6 cellular contexts compared by ENCODE assay signal in the genomic region with DNA sequence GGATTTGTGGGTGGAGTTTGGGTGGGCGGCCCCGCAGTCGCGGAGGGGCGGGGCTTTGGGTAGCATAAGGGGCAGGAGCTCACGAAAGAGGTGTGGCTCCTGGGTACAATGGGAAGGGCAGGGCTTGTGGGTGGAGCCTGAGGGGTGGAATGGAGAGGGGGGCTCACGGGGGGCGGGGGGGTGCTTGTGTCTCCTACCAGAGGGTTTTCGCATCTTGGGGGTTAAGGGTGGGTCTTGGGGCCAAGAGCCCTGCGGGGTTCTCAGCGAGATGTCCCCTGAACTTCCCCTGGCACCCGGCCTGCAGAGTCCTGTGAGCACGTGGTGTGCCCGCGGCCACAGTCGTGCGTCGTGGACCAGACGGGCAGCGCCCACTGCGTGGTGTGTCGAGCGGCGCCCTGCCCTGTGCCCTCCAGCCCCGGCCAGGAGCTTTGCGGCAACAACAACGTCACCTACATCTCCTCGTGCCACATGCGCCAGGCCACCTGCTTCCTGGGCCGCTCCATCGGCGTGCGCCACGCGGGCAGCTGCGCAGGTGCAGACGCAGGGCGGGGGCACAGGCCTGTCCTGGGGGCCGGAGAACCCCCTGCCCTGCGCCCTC. TPM values are rescaled to one million over a fixed set of nuclear protein-coding genes. Genes with fewer than 3 reads are reported as not detected.
A peak's percentile ranks its signal among the peaks of the same experiment; 100 is the strongest.
DNase-seq lines count a peak whose midpoint lies in the region; ATAC-seq, FAIRE-seq and TF ChIP-seq lines count a peak whose summit lies in the region.

No MANE protein-coding gene starts in this region.

- H4K8ac ChIP-seq in H1 (ENCODE audit: extremely low read depth, insufficient read depth, low read length): peak overlapping the region; percentile 78; the same call in 1 of the 2 replicates

- H2AFZ ChIP-seq in H1 (ENCODE audit: low read length): no peak overlapping the region

- H2BK120ac ChIP-seq in H1 (replicated peaks; ENCODE audit: low read depth, low read length): no peak overlapping the region

- peak overlapping the region; percentile 63; the same call in 1 of the 2 replicates for H2BK12ac ChIP-seq in H1 (ENCODE audit: low read depth, low read length)

- TF ChIP-seq POLR2A in H1 (IDR thresholded peaks at IDR 0.05; ENCODE audit: control extremely low read depth in 1 of 2, low read depth in 2 of 2, low read length in 2 of 2): no peak

- H4K91ac ChIP-seq in H1 (replicated peaks; ENCODE audit: insufficient read length, low read length): peak overlapping the region; percentile 95

- no peaks in the 10 kb centered on the region for H3K36me3 ChIP-seq in BLaER1 treated with 17β-estradiol and CSF1 and Interleukin-3, amounts not matched to agents 10 nM and 100 nM
- H3K36me3 ChIP-seq in H1 (ENCODE audit: control insufficient read depth in 2 of 4, insufficient read depth in 4 of 4, low read length in 3 of 4) (no peaks in the 10 kb centered on the region), skeletal muscle tissue (ENCODE audit: control insufficient read depth in 3 of 3, insufficient read depth in 3 of 3, low read length in 3 of 3) (no peaks in the 10 kb centered on the region)

- peaks cover 11 to 26% (median 20%) of the 10 kb centered on the region in 11 experiments; a peak in 19 of 22 replicates for H4K20me1 ChIP-seq in BLaER1 treated with 17β-estradiol and CSF1 and Interleukin-3, amounts not matched to agents 10 nM and 100 nM
- peaks cover 0 to 7% of the 10 kb centered on the region in 2 experiments for H4K20me1 ChIP-seq in H1 (replicated peaks in 1 of 2; ENCODE audit: control insufficient read depth in 1 of 2, insufficient read depth in 2 of 2, low read length in 2 of 2)

- H3K23ac ChIP-seq in H1 (ENCODE audit: insufficient read length): no peak overlapping the region

- 0 out of 2 replicates have a peak overlapping the region, but pooled peaks have one; percentile 36 for H2BK15ac ChIP-seq in H1 (ENCODE audit: low read length)

- no peak for TF ChIP-seq RAD21 in H1 (IDR thresholded peaks at IDR 0.05 in 1 of 2, conservative IDR thresholded peaks at IDR 0.05 in 1 of 2; ENCODE audit: low read depth in 2 of 2, low read length in 2 of 2)

- no peak overlapping the region for H3K56ac ChIP-seq in H1 (replicated peaks; ENCODE audit: insufficient read length, low read depth, low read length)

- peaks cover 13 to 41% (median 37%) of the 10 kb centered on the region in 10 experiments for H3K4me1 ChIP-seq in BLaER1 treated with 17β-estradiol and CSF1 and Interleukin-3, amounts not matched to agents 10 nM and 100 nM
- H3K4me1 ChIP-seq in H1 (replicated peaks in 1 of 4; ENCODE audit: control insufficient read depth in 3 of 4, insufficient read depth in 4 of 4, low read length in 3 of 4): peaks cover 0 to 10% (median 1%) of the 10 kb centered on the region in 4 experiments; a peak in 4 of 7 replicates
- H3K4me1 ChIP-seq in skeletal muscle tissue (ENCODE audit: control insufficient read depth in 3 of 3, insufficient read depth in 3 of 3, low read length in 3 of 3): peaks cover 10 to 24% (median 19%) of the 10 kb centered on the region in 3 donors

- peaks cover 4% of the 10 kb centered on the region; the same call in 1 of the 2 replicates for H3K23me2 ChIP-seq in H1 (ENCODE audit: low read depth, low read length)

- H3K9me3 ChIP-seq in BLaER1 treated with 17β-estradiol and CSF1 and Interleukin-3, amounts not matched to agents 10 nM and 100 nM (replicated peaks in 1 of 11): no peaks in the 10 kb centered on the region
- H3K9me3 ChIP-seq in H1 (ENCODE audit: insufficient read depth in 2 of 2, low read depth in 1 of 2, low read length in 1 of 2) (no peaks in the 10 kb centered on the region), skeletal muscle tissue (ENCODE audit: control insufficient read depth in 3 of 3, low read length in 3 of 3) (no peaks in the 10 kb centered on the region)

- no peak for ATAC-seq in GM18858 (IDR thresholded peaks at IDR 0.05; ENCODE audit: unreplicated experiment)
- ATAC-seq in HG02884 (IDR thresholded peaks at IDR 0.05; ENCODE audit: unreplicated experiment): no peak

- FAIRE-seq in H1 (lab: Jason Lieb, UNC): no peak

- no peak overlapping the region for H4K5ac ChIP-seq in H1 (ENCODE audit: insufficient read length, low read depth, low read length)

- 0 out of 2 replicates have a peak, but pooled peaks cover 3% of the 10 kb centered on the region for H3K79me1 ChIP-seq in H1 (ENCODE audit: low read depth, low read length)

- TF ChIP-seq CTCF in H1 (IDR thresholded peaks at IDR 0.05; ENCODE audit: control extremely low read depth in 1 of 3, insufficient read depth in 1 of 3, low read depth in 1 of 3, low read length in 3 of 3): no peak

- H2AK5ac ChIP-seq in H1 (ENCODE audit: low read depth, low read length): no peak overlapping the region

- H3K4ac ChIP-seq in H1 (replicated peaks; ENCODE audit: insufficient read length, low read depth, low read length): peak overlapping the region; percentile 90

- DNase-seq in NCI-H1048 (lab: John Stamatoyannopoulos, UW): peak; percentile 68
- no peak for DNase-seq in H1 (ENCODE audit: low read depth in 1 of 2, low spot score in 2 of 2)

- H3K4me2 ChIP-seq in BLaER1 treated with 17β-estradiol and CSF1 and Interleukin-3, amounts not matched to agents 10 nM and 100 nM: peak overlapping the region; percentile 55 to 87 (median 75)
- H3K4me2 ChIP-seq in H1 (ENCODE audit: insufficient read depth in 1 of 2, low read depth in 2 of 2, low read length in 2 of 2): peak overlapping the region; percentile 70 to 90

- peaks cover 33 to 45% (median 42%) of the 10 kb centered on the region in 11 experiments for H3K27me3 ChIP-seq in BLaER1 treated with 17β-estradiol and CSF1 and Interleukin-3, amounts not matched to agents 10 nM and 100 nM
- H3K27me3 ChIP-seq in H1 (replicated peaks in 1 of 4; ENCODE audit: control insufficient read depth in 3 of 4, extremely low read depth in 1 of 4, insufficient read depth in 3 of 4, low read length in 3 of 4): peaks cover 0 to 10% (median 6%) of the 10 kb centered on the region in 4 experiments; a peak in 5 of 7 replicates
- H3K27me3 ChIP-seq in skeletal muscle tissue (ENCODE audit: control insufficient read depth in 3 of 3, insufficient read depth in 3 of 3, low read length in 3 of 3): peaks cover 4 to 5% (median 4%) of the 10 kb centered on the region in 3 donors

- no peak overlapping the region for H3K14ac ChIP-seq in H1 (ENCODE audit: insufficient read length)

- H3K9ac ChIP-seq in BLaER1 treated with 17β-estradiol and CSF1 and Interleukin-3, amounts not matched to agents 10 nM and 100 nM: peak overlapping the region; percentile 75 to 86 (median 82); a peak in 21 of 22 replicates
- peak overlapping the region in 1 of 4 experiments; percentile 53; a peak in 2 of 7 replicates for H3K9ac ChIP-seq in H1 (replicated peaks in 1 of 4; ENCODE audit: extremely low read depth in 1 of 4, low read depth in 3 of 4, low read length in 3 of 4)
- peak overlapping the region in 1 of 3 donors; percentile 39 for H3K9ac ChIP-seq in skeletal muscle tissue (ENCODE audit: low read depth in 1 of 3, low read length in 3 of 3)

- H3K4me3 ChIP-seq in BLaER1 treated with 17β-estradiol and CSF1 and Interleukin-3, amounts not matched to agents 10 nM and 100 nM: peak overlapping the region; percentile 50 to 86 (median 58); a peak in 17 of 20 replicates
- H3K4me3 ChIP-seq in H1 (ENCODE audit: extremely low read depth in 1 of 4, insufficient read depth in 2 of 4, low read depth in 3 of 4, low read length in 4 of 4) (peak overlapping the region; percentile 51 to 80 (median 66); a peak in 7 of 8 replicates), skeletal muscle tissue (ENCODE audit: low read length in 3 of 3) (peak overlapping the region in 2 of 3 donors; percentile 63 to 77)

- POLR2A ChIA-PET in H1 (lab: Charles Lee; ENCODE audit: partially characterized antibody): interaction anchor here (0.6 to 2.0 kb wide), 7 partner anchors 11 to 120 kb away, joined by 3 to 9 read pairs (median 4); partner anchors contain the start of genes BSG and PRSS57

- no peak for TF ChIP-seq EP300 in H1 (IDR thresholded peaks at IDR 0.05; ENCODE audit: borderline replicate concordance in 1 of 2, low read depth in 2 of 2, low read length in 2 of 2)

- 93% methylated on average over 28 of the region's 40 CpGs; no CpG with 5 or more reads in 1 of the 2 experiments for WGBS in H1 (ENCODE audit: extremely low coverage in 1 of 2, insufficient coverage in 1 of 2, insufficient read length in 1 of 2, insufficient replicate concordance in 2 of 2, low coverage in 1 of 2, low lambda C conversion rate in 2 of 2, missing lambda C conversion rate in 1 of 2), 2 experiments

- H2BK20ac ChIP-seq in H1 (ENCODE audit: low read length): no peak overlapping the region

- H3K18ac ChIP-seq in H1 (ENCODE audit: extremely low read depth, low read length): no peak overlapping the region

- CTCF ChIA-PET in H1 (lab: Charles Lee; ENCODE audit: partially characterized antibody): interaction anchor here (1.0 to 3.0 kb wide), 2 partner anchors 19 to 38 kb away, joined by 4 to 13 read pairs; no protein-coding TSS in a partner anchor

- H2BK5ac ChIP-seq in H1 (ENCODE audit: low read depth, low read length): peak overlapping the region; percentile 97

- H3K27ac ChIP-seq in BLaER1 treated with 17β-estradiol and CSF1 and Interleukin-3, amounts not matched to agents 10 nM and 100 nM: peak overlapping the region; percentile 78 to 94 (median 86); a peak in 21 of 22 replicates
- H3K27ac ChIP-seq in H1 (ENCODE audit: low read depth, low read length) (no peak overlapping the region), skeletal muscle tissue (ENCODE audit: low read depth, low read length) (peak overlapping the region; percentile 78)

- no peaks in the 10 kb centered on the region for H3K79me2 ChIP-seq in H1 (ENCODE audit: control insufficient read depth in 1 of 2, insufficient read depth in 2 of 2, low read length in 2 of 2)

RNA-seq across cellular contexts. Expression of gene FSTL3, which starts 4.9 kb away (rescaled TPM):
- 7.5 and 8.1 TPM in 2 replicates for total RNA-seq in H1 (2021; fragmentation: NEBNext Ultra II Directional; extraction: Animal tissue kit (Norgen Biotek cat#: 25700))
- polyA plus RNA-seq in H1 (2011; rRNA removed): 11.8 and 18.4 TPM in 2 replicates
- 15.2 TPM for polyA plus RNA-seq in H1 (2011; cell fraction: cytosol; rRNA removed)
- polyA plus RNA-seq in H1 (2011; cell fraction: nucleus; rRNA removed): 40.2 TPM
- 4.8 to 11.0 TPM (median 9.1 TPM) in 4 replicates for polyA plus RNA-seq in H1 (2012, experiment 1 of 2)
- polyA plus RNA-seq in H1 (2012, experiment 2 of 2): 6.6 TPM
- 5.0 TPM for polyA plus RNA-seq in H1 (2013, experiment 1 of 2)
- 4.6 TPM for polyA plus RNA-seq in H1 (2013, experiment 2 of 2)
- 1.9 and 2.3 TPM in 2 replicates for polyA minus RNA-seq in H1 (2011; rRNA and poly(A)+ RNA removed)
- polyA minus RNA-seq in H1 (2011; cell fraction: cytosol; rRNA and poly(A)+ RNA removed): 7.6 TPM
- 7.0 TPM for polyA minus RNA-seq in H1 (2011; cell fraction: nucleus; rRNA and poly(A)+ RNA removed)
- 7.3 TPM for total RNA-seq in skeletal muscle tissue

RNA-seq across cellular contexts. Expression of gene PRSS57, which starts 14.1 kb away (rescaled TPM):
- not detected in 2 replicates for total RNA-seq in H1 (2021; fragmentation: NEBNext Ultra II Directional; extraction: Animal tissue kit (Norgen Biotek cat#: 25700))
- 0.09 TPM in 1 of 2 replicates, not detected in the other for polyA plus RNA-seq in H1 (2011; rRNA removed)
- 0.18 TPM for polyA plus RNA-seq in H1 (2011; cell fraction: cytosol; rRNA removed)
- not detected for polyA plus RNA-seq in H1 (2011; cell fraction: nucleus; rRNA removed)
- not detected in 4 replicates for polyA plus RNA-seq in H1 (2012, experiment 1 of 2)
- polyA plus RNA-seq in H1 (2012, experiment 2 of 2): not detected
- polyA plus RNA-seq in H1 (2013, experiment 1 of 2): 0.04 TPM
- polyA plus RNA-seq in H1 (2013, experiment 2 of 2): 0.07 TPM
- 0.22 TPM in 1 of 2 replicates, not detected in the other for polyA minus RNA-seq in H1 (2011; rRNA and poly(A)+ RNA removed)
- not detected for polyA minus RNA-seq in H1 (2011; cell fraction: cytosol; rRNA and poly(A)+ RNA removed)
- polyA minus RNA-seq in H1 (2011; cell fraction: nucleus; rRNA and poly(A)+ RNA removed): not detected
- total RNA-seq in skeletal muscle tissue: not detected

RNA-seq across cellular contexts. Expression of gene RNF126, which starts 18.1 kb away (rescaled TPM):
- 64.7 and 68.0 TPM in 2 replicates for total RNA-seq in H1 (2021; fragmentation: NEBNext Ultra II Directional; extraction: Animal tissue kit (Norgen Biotek cat#: 25700))
- 21.8 and 56.5 TPM in 2 replicates for polyA plus RNA-seq in H1 (2011; rRNA removed)
- 41.8 TPM for polyA plus RNA-seq in H1 (2011; cell fraction: cytosol; rRNA removed)
- 90.9 TPM for polyA plus RNA-seq in H1 (2011; cell fraction: nucleus; rRNA removed)
- 43.7 to 67.7 TPM (median 63.8 TPM) in 4 replicates for polyA plus RNA-seq in H1 (2012, experiment 1 of 2)
- 52.5 TPM for polyA plus RNA-seq in H1 (2012, experiment 2 of 2)
- polyA plus RNA-seq in H1 (2013, experiment 1 of 2): 85.5 TPM
- 80.6 TPM for polyA plus RNA-seq in H1 (2013, experiment 2 of 2)
- polyA minus RNA-seq in H1 (2011; rRNA and poly(A)+ RNA removed): 5.7 and 7.1 TPM in 2 replicates
- 31.9 TPM for polyA minus RNA-seq in H1 (2011; cell fraction: cytosol; rRNA and poly(A)+ RNA removed)
- polyA minus RNA-seq in H1 (2011; cell fraction: nucleus; rRNA and poly(A)+ RNA removed): 33.1 TPM
- total RNA-seq in skeletal muscle tissue: 12.0 TPM

RNA-seq across cellular contexts. Expression of gene PALM, which starts 27.6 kb away (rescaled TPM):
- total RNA-seq in H1 (2021; fragmentation: NEBNext Ultra II Directional; extraction: Animal tissue kit (Norgen Biotek cat#: 25700)): 16.5 TPM in 2 replicates
- 5.7 and 13.0 TPM in 2 replicates for polyA plus RNA-seq in H1 (2011; rRNA removed)
- 6.8 TPM for polyA plus RNA-seq in H1 (2011; cell fraction: cytosol; rRNA removed)
- 10.6 TPM for polyA plus RNA-seq in H1 (2011; cell fraction: nucleus; rRNA removed)
- 10.4 to 27.0 TPM (median 21.8 TPM) in 4 replicates for polyA plus RNA-seq in H1 (2012, experiment 1 of 2)
- 11.9 TPM for polyA plus RNA-seq in H1 (2012, experiment 2 of 2)
- polyA plus RNA-seq in H1 (2013, experiment 1 of 2): 12.6 TPM
- 14.1 TPM for polyA plus RNA-seq in H1 (2013, experiment 2 of 2)
- 1.7 and 1.8 TPM in 2 replicates for polyA minus RNA-seq in H1 (2011; rRNA and poly(A)+ RNA removed)
- polyA minus RNA-seq in H1 (2011; cell fraction: cytosol; rRNA and poly(A)+ RNA removed): 5.1 TPM
- 6.4 TPM for polyA minus RNA-seq in H1 (2011; cell fraction: nucleus; rRNA and poly(A)+ RNA removed)
- 13.0 TPM for total RNA-seq in skeletal muscle tissue

RNA-seq across cellular contexts. Expression of gene FGF22, which starts 41.4 kb away (rescaled TPM):
- total RNA-seq in H1 (2021; fragmentation: NEBNext Ultra II Directional; extraction: Animal tissue kit (Norgen Biotek cat#: 25700)): 1.7 and 1.9 TPM in 2 replicates
- 0.44 and 0.99 TPM in 2 replicates for polyA plus RNA-seq in H1 (2011; rRNA removed)
- polyA plus RNA-seq in H1 (2011; cell fraction: cytosol; rRNA removed): 1.3 TPM
- 4.9 TPM for polyA plus RNA-seq in H1 (2011; cell fraction: nucleus; rRNA removed)
- 1.9 to 3.1 TPM (median 2.3 TPM) in 4 replicates for polyA plus RNA-seq in H1 (2012, experiment 1 of 2)
- polyA plus RNA-seq in H1 (2012, experiment 2 of 2): 0.64 TPM
- 0.85 TPM for polyA plus RNA-seq in H1 (2013, experiment 1 of 2)
- polyA plus RNA-seq in H1 (2013, experiment 2 of 2): 0.81 TPM
- polyA minus RNA-seq in H1 (2011; rRNA and poly(A)+ RNA removed): 0.22 TPM in 1 of 2 replicates, not detected in the other
- 0.73 TPM for polyA minus RNA-seq in H1 (2011; cell fraction: cytosol; rRNA and poly(A)+ RNA removed)
- polyA minus RNA-seq in H1 (2011; cell fraction: nucleus; rRNA and poly(A)+ RNA removed): 0.90 TPM
- total RNA-seq in skeletal muscle tissue: not detected
